ENCODE assay signal across 9 cellular contexts in the genomic region with DNA sequence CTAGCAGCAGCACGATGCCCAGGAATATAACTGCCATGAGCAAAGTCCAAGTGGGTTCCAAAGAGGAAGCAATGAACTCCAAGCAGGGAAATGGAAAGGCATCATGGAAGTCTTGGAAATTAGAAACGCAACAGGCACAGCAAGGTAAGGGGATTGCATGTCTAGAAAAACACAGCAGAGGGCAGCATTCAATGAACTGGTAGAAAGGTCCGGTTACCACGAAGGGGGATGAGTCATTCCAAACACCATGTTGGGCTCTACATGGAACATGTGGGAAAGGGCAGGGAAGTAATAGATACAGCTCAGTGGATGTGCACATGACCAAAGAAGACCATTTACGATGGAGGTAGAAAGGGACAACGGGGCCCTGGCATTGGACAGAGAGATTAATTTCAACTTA. TPM values are rescaled to one million over a fixed set of nuclear protein-coding genes. Genes with fewer than 3 reads are reported as not detected.
A peak's percentile ranks its signal among the peaks of the same experiment; 100 is the strongest.
DNase-seq lines count a peak whose midpoint lies in the region; ATAC-seq, FAIRE-seq and TF ChIP-seq lines count a peak whose summit lies in the region.
"Had no signal": no experiment of that assay in that cellular context is flagged by ENCODE, and none has a peak within 500 bp of the region (broad histone marks: within the 10 kb centered on the region; RNA-seq: fewer than 3 reads in every experiment).

No MANE protein-coding gene starts in this region.

- H3K4me1 Mint-ChIP-seq in stimulated activated memory B cell treated with anti-CD40 and anti-IgM and Interleukin-4, amounts not matched to agents 10 μg/mL and 1 μg/mL and 100 μg/mL, for 72 hours = no peaks in the 10 kb centered on the region

- H3K4me3 ChIP-seq in BE2C (ENCODE audit: low read depth, low read length) (no peak overlapping the region), endothelial cell of umbilical vein (replicated peaks in 1 of 3; ENCODE audit: insufficient read depth in 1 of 3, low read depth in 1 of 3, low read length in 3 of 3) (no peak overlapping the region), osteoblast (ENCODE audit: insufficient read depth, low read length) (no peak overlapping the region)

- CTCF ChIA-PET in endothelial cell of umbilical vein (lab: Charles Lee) = interaction anchor here (0.6 to 5.9 kb wide), 3 partner anchors 14 to 185 kb away, joined by 3 to 47 read pairs (median 3); no protein-coding TSS in a partner anchor

- TF ChIP-seq POLR2A in endothelial cell of umbilical vein (IDR thresholded peaks at IDR 0.05; ENCODE audit: low read depth, low read length) = no peak

- no peaks in the 10 kb centered on the region for H3K79me2 ChIP-seq in endothelial cell of umbilical vein (ENCODE audit: control insufficient read depth, insufficient read depth, low read length)
- no peaks in the 10 kb centered on the region for H3K79me2 ChIP-seq in osteoblast (ENCODE audit: insufficient read depth, low read length)

- no peak for ATAC-seq in GM18907 (IDR thresholded peaks at IDR 0.05; ENCODE audit: unreplicated experiment)
- ATAC-seq in stimulated activated memory B cell treated with anti-CD40 and anti-IgM and Interleukin-4, amounts not matched to agents 10 μg/mL and 1 μg/mL and 100 μg/mL, for 72 hours = no peak

- no peak overlapping the region for H3K4me3 Mint-ChIP-seq in stimulated activated memory B cell treated with anti-CD40 and anti-IgM and Interleukin-4, amounts not matched to agents 10 μg/mL and 1 μg/mL and 100 μg/mL, for 72 hours

- H4K20me1 ChIP-seq in endothelial cell of umbilical vein (replicated peaks; ENCODE audit: control insufficient read depth, extremely low read depth, insufficient read depth, low read length) (no peaks in the 10 kb centered on the region), osteoblast (ENCODE audit: insufficient read depth, low read length) (no peaks in the 10 kb centered on the region)

- H3K27ac Mint-ChIP-seq in stimulated activated memory B cell treated with anti-CD40 and anti-IgM and Interleukin-4, amounts not matched to agents 10 μg/mL and 1 μg/mL and 100 μg/mL, for 72 hours = no peak overlapping the region

- H3K27me3 ChIP-seq in BE2C (peaks cover 13% of the 10 kb centered on the region), endothelial cell of umbilical vein (ENCODE audit: control insufficient read depth in 2 of 2, insufficient read depth in 2 of 2, low read length in 2 of 2) (peaks cover 2 to 5% of the 10 kb centered on the region in 2 experiments), osteoblast (ENCODE audit: insufficient read depth, low read length) (no peaks in the 10 kb centered on the region)

- H3K27me3 Mint-ChIP-seq in stimulated activated memory B cell treated with anti-CD40 and anti-IgM and Interleukin-4, amounts not matched to agents 10 μg/mL and 1 μg/mL and 100 μg/mL, for 72 hours = peaks cover 38% of the 10 kb centered on the region

- peak; percentile 41 for DNase-seq in BE2C
- DNase-seq in H4 (ENCODE audit: low spot score) = peak; percentile 87
- DNase-seq in NCI-H510A treated with DMSO at 0.1 percent for 48 hours (lab: John Stamatoyannopoulos, UW) = peak; percentile 68
- peak; percentile 19 for DNase-seq in endothelial cell of umbilical vein (ENCODE audit: low read depth, low spot score)
- DNase-seq in osteoblast (ENCODE audit: insufficient read length, low spot score, missing footprints) = no peak
- DNase-seq in activated CD8-positive, alpha-beta memory T cell treated with anti-CD3 and anti-CD28 coated beads for 24 hours = no peak

- H3K36me3 ChIP-seq in BE2C (no peaks in the 10 kb centered on the region), endothelial cell of umbilical vein (ENCODE audit: control insufficient read depth in 2 of 2, extremely low read depth in 1 of 2, insufficient read depth in 2 of 2, low read length in 2 of 2) (no peaks in the 10 kb centered on the region), osteoblast (ENCODE audit: insufficient read depth, low read length) (no peaks in the 10 kb centered on the region)

- no peak overlapping the region for H2AFZ ChIP-seq in endothelial cell of umbilical vein (ENCODE audit: low read depth, low read length)
- H2AFZ ChIP-seq in osteoblast (ENCODE audit: low read length) = no peak overlapping the region

- no peak overlapping the region for H3K27ac ChIP-seq in endothelial cell of umbilical vein (ENCODE audit: insufficient read depth, low read depth, low read length)
- H3K27ac ChIP-seq in osteoblast (ENCODE audit: low read depth, low read length) = no peak overlapping the region

- H3K36me3 Mint-ChIP-seq in stimulated activated memory B cell treated with anti-CD40 and anti-IgM and Interleukin-4, amounts not matched to agents 10 μg/mL and 1 μg/mL and 100 μg/mL, for 72 hours = no peaks in the 10 kb centered on the region

- intact Hi-C loops in endothelial cell of umbilical vein (cut with micrococcal nuclease) = loop anchor here (1.0 kb wide), 2 partner anchors 10 to 185 kb away; no protein-coding TSS in a partner anchor

- no peaks in the 10 kb centered on the region for H3K9me1 ChIP-seq in endothelial cell of umbilical vein (replicated peaks; ENCODE audit: control insufficient read depth, extremely low read depth, insufficient read depth, low read length)

- POLR2A ChIA-PET in endothelial cell of umbilical vein (lab: Charles Lee) = no interaction called here

- TF ChIP-seq CTCF in BE2C (IDR thresholded peaks at IDR 0.05; ENCODE audit: low read depth, low read length) (peak; percentile 59), endothelial cell of umbilical vein (IDR thresholded peaks at IDR 0.05; ENCODE audit: extremely low read depth in 1 of 2, insufficient read depth in 1 of 2, low read depth in 1 of 2, low read length in 2 of 2) (peak; percentile 17 to 18), osteoblast (IDR thresholded peaks at IDR 0.05; ENCODE audit: extremely low read depth, low read depth, low read length) (peak; percentile 31)

- no peaks in the 10 kb centered on the region for H3K9me3 ChIP-seq in BE2C
- H3K9me3 ChIP-seq in endothelial cell of umbilical vein (replicated peaks; ENCODE audit: control insufficient read depth, insufficient read depth, low read length) = no peaks in the 10 kb centered on the region
- H3K9me3 ChIP-seq in osteoblast (ENCODE audit: low read depth, low read length) = no peaks in the 10 kb centered on the region

- H3K4me2 ChIP-seq in endothelial cell of umbilical vein (ENCODE audit: insufficient read depth, low read length) (no peak overlapping the region), osteoblast (ENCODE audit: insufficient read depth, low read length) (no peak overlapping the region)

- dilution Hi-C loops in endothelial cell of umbilical vein (cut with MboI; ENCODE audit: extremely low pct_ligation_motif_present, low sequenced_read_pairs) = no loop called here

- no peak overlapping the region for H3K9ac ChIP-seq in endothelial cell of umbilical vein (replicated peaks; ENCODE audit: extremely low read depth, insufficient read depth, low read length)

- FAIRE-seq in endothelial cell of umbilical vein (lab: Jason Lieb, UNC) = no peak
- FAIRE-seq: colon had no signal

- no TSS peak for BruUV-seq in endothelial cell of umbilical vein (replicated peaks; lab: Mats Ljungman, UMichigan)

- no peaks in the 10 kb centered on the region for H3K9me3 Mint-ChIP-seq in stimulated activated memory B cell treated with anti-CD40 and anti-IgM and Interleukin-4, amounts not matched to agents 10 μg/mL and 1 μg/mL and 100 μg/mL, for 72 hours

- no peaks in the 10 kb centered on the region for H3K4me1 ChIP-seq in BE2C
- no peaks in the 10 kb centered on the region for H3K4me1 ChIP-seq in endothelial cell of umbilical vein (ENCODE audit: control insufficient read depth, extremely low read depth, insufficient read depth, low read length)
- no peaks in the 10 kb centered on the region for H3K4me1 ChIP-seq in osteoblast (ENCODE audit: insufficient read depth, low read length)

TF ChIP-seq in endothelial cell of umbilical vein, 7 proteins besides CTCF, POLR2A, EP300 and RAD21:
- TF ChIP-seq JUN (IDR thresholded peaks at IDR 0.05; ENCODE audit: borderline replicate concordance, insufficient read depth, insufficient read length, low read depth) (peak; percentile 53), FOS (IDR thresholded peaks at IDR 0.05; ENCODE audit: borderline replicate concordance, insufficient read depth, low read length) (peak; percentile 51), POLR2AphosphoS5 (IDR thresholded peaks at IDR 0.05; ENCODE audit: insufficient read depth, low read depth, low read length) (no peak), MYC (IDR thresholded peaks at IDR 0.05; ENCODE audit: low read depth, low read length) (no peak), EZH2 (IDR thresholded peaks at IDR 0.05; ENCODE audit: borderline replicate concordance, low read depth, low read length, severe bottlenecking) (no peak)
TF ChIP-seq in endothelial cell of umbilical vein: peak in this region for 2.

RNA-seq across cellular contexts. Expression of gene RXRG, which starts 36.4 kb away (rescaled TPM):
- polyA plus RNA-seq in BE2C (2012; ENCODE audit: insufficient read depth, insufficient read length, low read depth) = not detected
- not detected in 2 replicates for total RNA-seq in H4 (2014; rRNA removed; shearing (Covaris generic))
- not detected in 2 replicates for total RNA-seq in endothelial cell of umbilical vein
- not detected in 2 replicates for polyA plus RNA-seq in endothelial cell of umbilical vein
- not detected in 2 replicates for polyA plus RNA-seq in endothelial cell of umbilical vein (2011; cell fraction: cytosol; rRNA removed)
- polyA plus RNA-seq in endothelial cell of umbilical vein (2011; cell fraction: nucleus; rRNA removed) = not detected in 2 replicates
- polyA plus RNA-seq in endothelial cell of umbilical vein (2012) = not detected in 2 replicates
- not detected in 2 replicates for polyA minus RNA-seq in endothelial cell of umbilical vein
- not detected for polyA minus RNA-seq in endothelial cell of umbilical vein (2011; cell fraction: cytosol; rRNA and poly(A)+ RNA removed)
- not detected in 2 replicates for polyA minus RNA-seq in endothelial cell of umbilical vein (2011; cell fraction: nucleus; rRNA and poly(A)+ RNA removed)
- total RNA-seq in osteoblast = not detected in 2 replicates

RNA-seq across cellular contexts. Expression of gene LMX1A, which starts 52.0 kb away (rescaled TPM):
- polyA plus RNA-seq in BE2C (2012; ENCODE audit: insufficient read depth, insufficient read length, low read depth) = not detected
- total RNA-seq in H4 (2014; rRNA removed; shearing (Covaris generic)) = not detected in 2 replicates
- total RNA-seq in endothelial cell of umbilical vein (not detected in 2 replicates), osteoblast (not detected in 2 replicates)
- polyA plus RNA-seq in endothelial cell of umbilical vein = not detected in 2 replicates
- not detected in 2 replicates for polyA plus RNA-seq in endothelial cell of umbilical vein (2011; cell fraction: cytosol; rRNA removed)
- polyA plus RNA-seq in endothelial cell of umbilical vein (2011; cell fraction: nucleus; rRNA removed) = not detected in 2 replicates
- not detected in 2 replicates for polyA plus RNA-seq in endothelial cell of umbilical vein (2012)
- polyA minus RNA-seq in endothelial cell of umbilical vein = not detected in 2 replicates
- polyA minus RNA-seq in endothelial cell of umbilical vein (2011; cell fraction: cytosol; rRNA and poly(A)+ RNA removed) = not detected
- not detected in 2 replicates for polyA minus RNA-seq in endothelial cell of umbilical vein (2011; cell fraction: nucleus; rRNA and poly(A)+ RNA removed)

Comparison
In these comparisons a context has a peak if more than half of its experiments do, and no peak if none do; other contexts are left out.
1. DNase-seq: peak in BE2C (single experiment), H4 (single experiment), NCI-H510A treated with DMSO at 0.1 percent for 48 hours (single experiment) and endothelial cell of umbilical vein (single experiment); none in osteoblast (single experiment) and activated CD8-positive, alpha-beta memory T cell treated with anti-CD3 and anti-CD28 coated beads for 24 hours (single experiment).
2. Peak in every context shown above with its lines, with median percentiles within 50 percentile points of each other: CTCF ChIP-seq.